ENCODE assay signal across 8 cellular contexts in genomic region chr5:32329395-32329834, GRCh38. TPM values are rescaled to one million over a fixed set of nuclear protein-coding genes. Genes with fewer than 3 reads are reported as not detected.
A peak's percentile ranks its signal among the peaks of the same experiment; 100 is the strongest.
DNase-seq lines count a peak whose midpoint lies in the region; ATAC-seq and TF ChIP-seq lines count a peak whose summit lies in the region.

No MANE protein-coding gene starts in this region.

- H3K27me3 Mint-ChIP-seq in naive thymus-derived CD8-positive, alpha-beta T cell: peaks cover 0 to 1% (median 0%) of the 10 kb centered on the region in 5 donors

- H3K36me3 Mint-ChIP-seq in naive thymus-derived CD8-positive, alpha-beta T cell: no peaks in the 10 kb centered on the region

- H3K4me3 Mint-ChIP-seq in naive thymus-derived CD8-positive, alpha-beta T cell: no peak overlapping the region

- DNase-seq in AG20443 (ENCODE audit: low spot score): peak; percentile 90
- DNase-seq in NCI-H774 (lab: John Stamatoyannopoulos, UW): peak; percentile 48
- peak; percentile 52 for DNase-seq in activated CD8-positive, alpha-beta memory T cell treated with anti-CD3 and anti-CD28 coated beads, Interleukin-2, amount 50 U/mL, for 4 hours
- no peak for DNase-seq in epithelial cell of proximal tubule (ENCODE audit: low read depth)
- DNase-seq in naive thymus-derived CD8-positive, alpha-beta T cell: peak; percentile 18 to 67 (median 42)
- DNase-seq in substantia nigra (lab: John Stamatoyannopoulos, UW): peak in 39 of 49 donors; percentile 5 to 58 (median 26)

- H3K4me1 Mint-ChIP-seq in naive thymus-derived CD8-positive, alpha-beta T cell: no peaks in the 10 kb centered on the region

- POLR2A ChIA-PET in naive thymus-derived CD8-positive, alpha-beta T cell (lab: Charles Lee): interaction anchor here (1.1 kb wide), 1 partner anchor 97 kb away, joined by 5 read pairs; no protein-coding TSS in a partner anchor

- H3K4me3 ChIP-seq in epithelial cell of proximal tubule (ENCODE audit: low read depth, low read length): no peak overlapping the region

- peak overlapping the region in 1 of 10 donors; percentile 34 for H3K27ac Mint-ChIP-seq in naive thymus-derived CD8-positive, alpha-beta T cell

- ATAC-seq in GM18858 (IDR thresholded peaks at IDR 0.05; ENCODE audit: unreplicated experiment) (peak; percentile 70), HG03095 (IDR thresholded peaks at IDR 0.05; ENCODE audit: unreplicated experiment) (peak; percentile 80)
- ATAC-seq in naive thymus-derived CD8-positive, alpha-beta T cell: peak; percentile 74 to 85

- no peaks in the 10 kb centered on the region for H3K9me3 Mint-ChIP-seq in naive thymus-derived CD8-positive, alpha-beta T cell

- peak; percentile 87 for TF ChIP-seq CTCF in epithelial cell of proximal tubule (conservative IDR thresholded peaks at IDR 0.05; ENCODE audit: low read depth, low read length)

- no peak overlapping the region for H3K27ac ChIP-seq in substantia nigra (ENCODE audit: low read depth, low read length, poor library complexity, severe bottlenecking)

RNA-seq across cellular contexts. Expression of gene MTMR12, which starts 16.7 kb away (rescaled TPM):
- 19.1 and 19.8 TPM in 2 replicates for total RNA-seq in epithelial cell of proximal tubule
- total RNA-seq in naive thymus-derived CD8-positive, alpha-beta T cell: 10 to 100 TPM; 25.4 to 32.5 TPM
- polyA plus RNA-seq in naive thymus-derived CD8-positive, alpha-beta T cell: 10 to 100 TPM; 14.2 to 17.2 (median 14.3) TPM
